In the genomic region with DNA sequence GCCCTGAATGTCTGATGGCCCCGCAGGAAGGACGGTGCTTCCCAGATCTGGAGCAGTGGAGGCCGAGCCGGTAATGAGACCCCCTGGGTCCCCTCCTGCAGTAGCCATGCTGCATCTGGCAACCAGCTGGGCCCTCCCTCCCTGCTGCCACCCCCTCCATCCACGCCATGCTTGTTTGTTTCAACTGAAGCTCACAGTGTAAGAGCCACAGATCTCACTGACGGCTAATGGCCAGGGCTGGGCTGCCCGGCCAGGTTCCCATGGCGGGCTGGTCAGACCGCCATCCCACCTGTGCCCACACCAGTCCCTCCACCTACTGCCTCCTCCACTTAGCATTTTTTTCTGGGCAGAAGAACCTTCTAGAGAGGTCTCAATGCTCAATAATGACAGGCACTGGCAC, we compare ENCODE assay signal across 32 cellular contexts.
DNase-seq lines count a peak whose midpoint lies in the region; ATAC-seq lines count a peak whose summit lies in the region.
"Had no signal": no experiment of that assay in that cellular context is flagged by ENCODE, and none has a peak within 500 bp of the region (broad histone marks: within the 10 kb centered on the region; RNA-seq: fewer than 3 reads in every experiment).

No MANE protein-coding gene starts in this region.

- H3K9ac ChIP-seq in Karpas-422 (ENCODE audit: low read length): no peak overlapping the region

- no peak overlapping the region for H3K27ac Mint-ChIP-seq in activated naive CD4-positive, alpha-beta T cell treated with anti-CD3 and anti-CD28 coated beads, Interleukin-2, amount 50 U/mL, for 24 hours
- H3K27ac Mint-ChIP-seq in activated naive CD4-positive, alpha-beta T cell treated with anti-CD3 and anti-CD28 coated beads, Interleukin-2, amount 50 U/mL, for 72 hours: peak overlapping the region in 1 of 2 donors; percentile 83
- peak overlapping the region; percentile 95 for H3K27ac Mint-ChIP-seq in dendritic cell treated with granulocyte-macrophage colony-stimulating factor and Interleukin-4, amounts not matched to agents 40 ng/mL and 50 ng/mL, for 4 days
- peak overlapping the region; percentile 88 for H3K27ac Mint-ChIP-seq in stimulated activated memory B cell treated with anti-CD40 and anti-IgM and Interleukin-4, amounts not matched to agents 10 μg/mL and 1 μg/mL and 100 μg/mL, for 72 hours
- H3K27ac Mint-ChIP-seq: endodermal cell, T-cell had no signal

- no peak overlapping the region for H3K4me3 ChIP-seq in Karpas-422 (ENCODE audit: low read length)
- H3K4me3 ChIP-seq: ascending aorta, esophagus muscularis mucosa, hepatocyte, K562, pancreas, SJCRH30, testis, vagina had no signal

- intact Hi-C loops in dendritic cell treated with granulocyte-macrophage colony-stimulating factor and Interleukin-4, amounts not matched to agents 40 ng/mL and 50 ng/mL, for 4 days (cut with micrococcal nuclease): no loop called here

- no peak overlapping the region for H3K27ac ChIP-seq in Karpas-422 (ENCODE audit: low read length)
- H3K27ac ChIP-seq: ascending aorta, esophagus muscularis mucosa, hepatocyte, pancreas, SJCRH30, testis, vagina had no signal

- no peaks in the 10 kb centered on the region for H4K20me1 ChIP-seq in Karpas-422 (ENCODE audit: insufficient read depth, low read depth, low read length)

- no peak for ATAC-seq in activated naive CD4-positive, alpha-beta T cell treated with anti-CD3 and anti-CD28 coated beads, Interleukin-2, amount 50 U/mL, for 72 hours
- no peak for ATAC-seq in stimulated activated memory B cell treated with anti-CD40 and anti-IgM and Interleukin-4, amounts not matched to agents 10 μg/mL and 1 μg/mL and 100 μg/mL, for 72 hours
- no peak for ATAC-seq in HG03571 (IDR thresholded peaks at IDR 0.05; ENCODE audit: unreplicated experiment)
- ATAC-seq in GM21576 (IDR thresholded peaks at IDR 0.05; ENCODE audit: unreplicated experiment): no peak
- ATAC-seq in HG02885 (IDR thresholded peaks at IDR 0.05; ENCODE audit: poor library complexity, unreplicated experiment): no peak
- ATAC-seq: K562, left lobe of liver, pancreas, right cardiac atrium had no signal

- H3K4me3 Mint-ChIP-seq in activated naive CD4-positive, alpha-beta T cell treated with anti-CD3 and anti-CD28 coated beads, Interleukin-2, amount 50 U/mL, for 24 hours: peak overlapping the region; percentile 26
- H3K4me3 Mint-ChIP-seq in dendritic cell treated with granulocyte-macrophage colony-stimulating factor and Interleukin-4, amounts not matched to agents 40 ng/mL and 50 ng/mL, for 4 days: no peak overlapping the region
- no peak overlapping the region for H3K4me3 Mint-ChIP-seq in stimulated activated memory B cell treated with anti-CD40 and anti-IgM and Interleukin-4, amounts not matched to agents 10 μg/mL and 1 μg/mL and 100 μg/mL, for 72 hours
- H3K4me3 Mint-ChIP-seq: endodermal cell had no signal

- H3K9me3 Mint-ChIP-seq in activated naive CD4-positive, alpha-beta T cell treated with anti-CD3 and anti-CD28 coated beads, Interleukin-2, amount 50 U/mL, for 24 hours: no peaks in the 10 kb centered on the region
- peaks cover 0 to 4% of the 10 kb centered on the region in 2 donors for H3K9me3 Mint-ChIP-seq in activated naive CD4-positive, alpha-beta T cell treated with anti-CD3 and anti-CD28 coated beads, Interleukin-2, amount 50 U/mL, for 72 hours
- no peaks in the 10 kb centered on the region for H3K9me3 Mint-ChIP-seq in dendritic cell treated with granulocyte-macrophage colony-stimulating factor and Interleukin-4, amounts not matched to agents 40 ng/mL and 50 ng/mL, for 4 days
- H3K9me3 Mint-ChIP-seq in stimulated activated memory B cell treated with anti-CD40 and anti-IgM and Interleukin-4, amounts not matched to agents 10 μg/mL and 1 μg/mL and 100 μg/mL, for 72 hours: no peaks in the 10 kb centered on the region

- H3K9me2 ChIP-seq in Karpas-422 (replicated peaks; ENCODE audit: insufficient read depth, low read length): no peaks in the 10 kb centered on the region

- no peak for DNase-seq in activated naive CD4-positive, alpha-beta T cell treated with anti-CD3 and anti-CD28 coated beads, Interleukin-2, amount 50 U/mL, for 72 hours (ENCODE audit: low spot score in 2 of 2)
- no peak for DNase-seq in Karpas-422
- DNase-seq: activated CD4-positive, alpha-beta T cell treated with anti-CD3 and anti-CD28 coated beads for 4 hours; activated effector memory CD4-positive, alpha-beta T cell treated with anti-CD3 and anti-CD28 coated beads, Interleukin-2, amount 50 U/mL, for 16 hours; CD8-positive, alpha-beta memory T cell; cortex of kidney; endodermal cell; foreskin melanocyte; immature natural killer cell; naive thymus-derived CD8-positive, alpha-beta T cell; NCI-H1436; NCI-H510A; pancreas; right cardiac atrium; SJCRH30; stimulated activated CD4-positive, alpha-beta T cell treated with anti-CD3 and anti-CD28 coated beads, Interleukin-12 subunit alpha, Interleukin-12 subunit beta, amount 100 ng/mL, for 4 hours; stimulated activated CD4-positive, alpha-beta T cell treated with anti-CD3 and anti-CD28 coated beads, Interleukin-4, amount 100 ng/mL, for 24 hours; stimulated activated naive CD4-positive, alpha-beta T cell treated with Interleukin-2 at 50 U/mL for 16 hours; T-cell; testis had no signal

- H3K4me1 Mint-ChIP-seq in activated naive CD4-positive, alpha-beta T cell treated with anti-CD3 and anti-CD28 coated beads, Interleukin-2, amount 50 U/mL, for 24 hours: peaks cover 67% of the 10 kb centered on the region
- H3K4me1 Mint-ChIP-seq in dendritic cell treated with granulocyte-macrophage colony-stimulating factor and Interleukin-4, amounts not matched to agents 40 ng/mL and 50 ng/mL, for 4 days (ENCODE audit: low read depth): peaks cover 81% of the 10 kb centered on the region
- peaks cover 43% of the 10 kb centered on the region for H3K4me1 Mint-ChIP-seq in stimulated activated memory B cell treated with anti-CD40 and anti-IgM and Interleukin-4, amounts not matched to agents 10 μg/mL and 1 μg/mL and 100 μg/mL, for 72 hours

- H3K27me3 Mint-ChIP-seq in activated naive CD4-positive, alpha-beta T cell treated with anti-CD3 and anti-CD28 coated beads, Interleukin-2, amount 50 U/mL, for 24 hours: no peaks in the 10 kb centered on the region
- H3K27me3 Mint-ChIP-seq in dendritic cell treated with granulocyte-macrophage colony-stimulating factor and Interleukin-4, amounts not matched to agents 40 ng/mL and 50 ng/mL, for 4 days: peaks cover 47% of the 10 kb centered on the region
- H3K27me3 Mint-ChIP-seq in stimulated activated memory B cell treated with anti-CD40 and anti-IgM and Interleukin-4, amounts not matched to agents 10 μg/mL and 1 μg/mL and 100 μg/mL, for 72 hours: no peaks in the 10 kb centered on the region
- H3K27me3 Mint-ChIP-seq: naive thymus-derived CD8-positive, alpha-beta T cell; T-cell had no signal

- no peaks in the 10 kb centered on the region for H3K9me3 ChIP-seq in Karpas-422 (ENCODE audit: low read length)
- H3K9me3 ChIP-seq: ascending aorta, pancreas, SJCRH30, testis, vagina had no signal

- H3K79me2 ChIP-seq in Karpas-422 (ENCODE audit: low read length): no peaks in the 10 kb centered on the region
- H3K79me2 ChIP-seq: hepatocyte had no signal

- H3K4me2 ChIP-seq in Karpas-422 (ENCODE audit: low read depth, low read length, poor library complexity, severe bottlenecking): peak overlapping the region; percentile 81
- H3K4me2 ChIP-seq: hepatocyte had no signal

- peaks cover 54% of the 10 kb centered on the region for H3K4me1 ChIP-seq in Karpas-422 (ENCODE audit: low read length)

- H3K36me3 ChIP-seq in Karpas-422 (ENCODE audit: insufficient read depth, low read length): no peaks in the 10 kb centered on the region
- H3K36me3 ChIP-seq: ascending aorta, esophagus muscularis mucosa, pancreas, SJCRH30, vagina had no signal

- H2AFZ ChIP-seq in Karpas-422 (ENCODE audit: low read length): no peak overlapping the region
- H2AFZ ChIP-seq: hepatocyte had no signal

- H3K36me3 Mint-ChIP-seq in activated naive CD4-positive, alpha-beta T cell treated with anti-CD3 and anti-CD28 coated beads, Interleukin-2, amount 50 U/mL, for 24 hours: peaks cover 2% of the 10 kb centered on the region
- H3K36me3 Mint-ChIP-seq in activated naive CD4-positive, alpha-beta T cell treated with anti-CD3 and anti-CD28 coated beads, Interleukin-2, amount 50 U/mL, for 72 hours: peaks cover 0 to 9% of the 10 kb centered on the region in 2 donors
- no peaks in the 10 kb centered on the region for H3K36me3 Mint-ChIP-seq in dendritic cell treated with granulocyte-macrophage colony-stimulating factor and Interleukin-4, amounts not matched to agents 40 ng/mL and 50 ng/mL, for 4 days (ENCODE audit: low read depth)
- no peaks in the 10 kb centered on the region for H3K36me3 Mint-ChIP-seq in stimulated activated memory B cell treated with anti-CD40 and anti-IgM and Interleukin-4, amounts not matched to agents 10 μg/mL and 1 μg/mL and 100 μg/mL, for 72 hours
- H3K36me3 Mint-ChIP-seq: CD8-positive, alpha-beta memory T cell had no signal

- H3K27me3 ChIP-seq in Karpas-422 (ENCODE audit: low read length): no peaks in the 10 kb centered on the region
- H3K27me3 ChIP-seq: ascending aorta, esophagus muscularis mucosa, hepatocyte, pancreas, SJCRH30, testis, vagina had no signal
